In the genomic region with DNA sequence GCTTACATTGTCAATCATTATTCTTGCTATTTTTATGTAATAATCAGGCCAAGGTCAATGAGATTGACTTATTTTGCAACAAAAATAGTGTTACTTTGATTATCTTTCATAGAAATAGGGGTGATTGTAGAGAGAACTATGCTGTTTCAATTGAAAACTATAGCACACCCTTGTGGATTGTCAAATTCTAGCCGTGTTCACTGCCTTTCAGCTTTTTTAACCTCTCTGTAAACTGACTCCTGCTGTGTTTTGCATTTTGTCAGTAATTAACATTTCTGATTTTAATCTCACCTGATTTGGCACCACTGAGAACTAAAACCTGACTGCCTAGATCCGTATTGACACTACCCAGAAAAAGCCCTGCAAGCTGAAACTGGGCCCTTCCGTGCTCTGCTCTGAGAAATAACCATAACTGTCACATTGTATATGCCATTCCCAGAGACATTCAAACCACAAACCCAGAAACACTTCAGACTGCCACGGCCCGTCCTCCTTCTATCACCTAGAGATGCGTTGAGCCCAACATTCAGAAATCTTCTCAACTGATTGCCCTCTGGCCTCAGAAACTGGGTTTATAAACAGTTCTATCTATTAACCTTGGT, we compare ENCODE assay signal across 10 cellular contexts. TPM values are rescaled to one million over a fixed set of nuclear protein-coding genes. Genes with fewer than 3 reads are reported as not detected.
DNase-seq lines count a peak whose midpoint lies in the region; ATAC-seq and TF ChIP-seq lines count a peak whose summit lies in the region.
"Had no signal": no experiment of that assay in that cellular context is flagged by ENCODE, and none has a peak within 500 bp of the region (broad histone marks: within the 10 kb centered on the region; RNA-seq: fewer than 3 reads in every experiment).

No MANE protein-coding gene starts in this region.

- H3K9me3 ChIP-seq in HUES64 (ENCODE audit: insufficient read depth, low read depth, low read length) (no peaks in the 10 kb centered on the region), adipocyte (ENCODE audit: control insufficient read depth, low read length) (peaks cover 2% of the 10 kb centered on the region)

- no peak overlapping the region for H4K5ac ChIP-seq in mesendoderm (ENCODE audit: low read length)

- H3K27me3 Mint-ChIP-seq in Calu3 (ENCODE audit: unreplicated experiment) = no peaks in the 10 kb centered on the region
- H3K27me3 Mint-ChIP-seq: activated naive CD8-positive, alpha-beta T cell treated with anti-CD3 and anti-CD28 coated beads, Interleukin-2, amount 50 U/mL, for 24 hours had no signal

- intact Hi-C loops in Calu3 (cut with micrococcal nuclease; ENCODE audit: unreplicated experiment) = loop anchor here (5.0 kb wide), 1 partner anchor 41 kb away; no protein-coding TSS in a partner anchor

- no peaks in the 10 kb centered on the region for H3K79me1 ChIP-seq in mesendoderm (ENCODE audit: low read length)

- no peak for ATAC-seq in activated CD4-positive, CD25-positive, alpha-beta regulatory T cell treated with anti-CD3 and anti-CD28 coated beads, Interleukin-2, amount 50 U/mL, for 24 hours
- ATAC-seq: activated naive CD8-positive, alpha-beta T cell treated with anti-CD3 and anti-CD28 coated beads, Interleukin-2, amount 50 U/mL, for 24 hours had no signal

- H2AK5ac ChIP-seq in mesendoderm (ENCODE audit: low read length) = no peak overlapping the region

- H3K4me1 ChIP-seq in HUES64 (ENCODE audit: insufficient read depth, low read length) (peaks cover 28% of the 10 kb centered on the region), adipocyte (ENCODE audit: control insufficient read depth, insufficient read depth, low read length) (peaks cover 11% of the 10 kb centered on the region), mesendoderm (ENCODE audit: control insufficient read depth, low read depth, low read length) (peaks cover 14% of the 10 kb centered on the region)

- H3K23ac ChIP-seq in mesendoderm (ENCODE audit: low read length) = no peak overlapping the region

- H3K9ac ChIP-seq in HUES64 (ENCODE audit: low read depth, low read length) (no peak overlapping the region), adipocyte (ENCODE audit: low read length) (no peak overlapping the region), mesendoderm (ENCODE audit: low read length) (peak overlapping the region; percentile 7)

- no peak for TF ChIP-seq CTCF in Calu3 (IDR thresholded peaks at IDR 0.05; ENCODE audit: unreplicated experiment)

- peak overlapping the region; percentile 8 for H3K56ac ChIP-seq in mesendoderm (ENCODE audit: low read length)

- peak overlapping the region; percentile 86 for H2BK15ac ChIP-seq in mesendoderm (replicated peaks; ENCODE audit: low read depth)

- H3K79me2 ChIP-seq in mesendoderm (ENCODE audit: control insufficient read depth, insufficient read depth, low read length) = no peaks in the 10 kb centered on the region

- H3K4ac ChIP-seq in mesendoderm (ENCODE audit: low read depth, low read length) = peak overlapping the region; percentile 20

- CTCF ChIA-PET in Calu3 (lab: Charles Lee) = interaction anchor here (1.2 to 2.2 kb wide), 3 partner anchors 9 to 410 kb away, joined by 3 to 17 read pairs (median 6); no protein-coding TSS in a partner anchor

- H3K18ac ChIP-seq in mesendoderm (ENCODE audit: low read length) = peak overlapping the region; percentile 78

- H4K8ac ChIP-seq in mesendoderm (ENCODE audit: low read depth, low read length) = no peak overlapping the region

- H3K36me3 ChIP-seq in HUES64 (ENCODE audit: insufficient read depth, low read length) (no peaks in the 10 kb centered on the region), adipocyte (ENCODE audit: control insufficient read depth, insufficient read depth, low read length, severe bottlenecking) (no peaks in the 10 kb centered on the region), mesendoderm (ENCODE audit: control insufficient read depth, insufficient read depth, low read length) (no peaks in the 10 kb centered on the region)

- peaks cover 2% of the 10 kb centered on the region for H3K9me3 Mint-ChIP-seq in Calu3 (ENCODE audit: low read depth, unreplicated experiment)
- H3K9me3 Mint-ChIP-seq: activated naive CD8-positive, alpha-beta T cell treated with anti-CD3 and anti-CD28 coated beads, Interleukin-2, amount 50 U/mL, for 24 hours had no signal

- no peaks in the 10 kb centered on the region for H3K36me3 Mint-ChIP-seq in Calu3 (ENCODE audit: insufficient read depth, unreplicated experiment)

- no peak overlapping the region for H3K4me2 ChIP-seq in mesendoderm (ENCODE audit: low read length)

- no peak overlapping the region for H3K4me3 ChIP-seq in HUES64 (ENCODE audit: low read length)
- no peak overlapping the region for H3K4me3 ChIP-seq in adipocyte (ENCODE audit: low read length)
- no peak overlapping the region for H3K4me3 ChIP-seq in mesendoderm (ENCODE audit: low read length)

- H2BK5ac ChIP-seq in mesendoderm (ENCODE audit: low read length) = no peak overlapping the region

- H2BK120ac ChIP-seq in mesendoderm (ENCODE audit: low read depth, low read length) = no peak overlapping the region

- peak overlapping the region; percentile 26; the same call in 1 of the 2 replicates for H3K27ac ChIP-seq in HUES64 (ENCODE audit: low read depth, low read length)
- H3K27ac ChIP-seq in mesendoderm (ENCODE audit: low read depth, low read length) = peak overlapping the region; percentile 42

- 55% methylated on average over 6 of the region's 6 CpGs for WGBS in HUES64
- WGBS in mesendoderm (ENCODE audit: extremely low coverage, insufficient coverage, low lambda C conversion rate) = no CpG with 5 or more reads among the region's 6 CpGs

- DNase-seq in Calu3 (no peak), adipocyte (ENCODE audit: low read depth) (peak; percentile 24), mesendoderm (peak; percentile 89), DMS153 (lab: John Stamatoyannopoulos, UW) (no peak), ureter (ENCODE audit: low spot score) (no peak)
- DNase-seq in activated T-cell treated with anti-CD3 and anti-CD28 coated beads, Interleukin-2, amount 50 U/mL, for 1 hour = no peak
- DNase-seq: activated naive CD8-positive, alpha-beta T cell treated with anti-CD3 and anti-CD28 coated beads, Interleukin-2, amount 50 U/mL, for 24 hours; NCI-H2227 treated with DMSO at 0.1 percent for 48 hours had no signal

- H3K4me1 Mint-ChIP-seq in Calu3 (ENCODE audit: low read depth, unreplicated experiment) = peaks cover 38% of the 10 kb centered on the region

- peak overlapping the region; percentile 18 for H3K27ac Mint-ChIP-seq in Calu3 (ENCODE audit: unreplicated experiment)
- H3K27ac Mint-ChIP-seq: activated naive CD8-positive, alpha-beta T cell treated with anti-CD3 and anti-CD28 coated beads, Interleukin-2, amount 50 U/mL, for 24 hours had no signal

- no TSS peak for BruUV-seq in Calu3 (replicated peaks; lab: Mats Ljungman, UMichigan)

- no peak overlapping the region for H3K4me3 Mint-ChIP-seq in Calu3 (ENCODE audit: low read depth, unreplicated experiment)
- H3K4me3 Mint-ChIP-seq: activated naive CD8-positive, alpha-beta T cell treated with anti-CD3 and anti-CD28 coated beads, Interleukin-2, amount 50 U/mL, for 24 hours had no signal

- H3K27me3 ChIP-seq in HUES64 (ENCODE audit: insufficient read depth, low read length) (no peaks in the 10 kb centered on the region), adipocyte (replicated peaks; ENCODE audit: control insufficient read depth, insufficient read depth, low read length) (no peaks in the 10 kb centered on the region), mesendoderm (ENCODE audit: insufficient read depth, low read length, poor library complexity) (no peaks in the 10 kb centered on the region)

RNA-seq across cellular contexts. Expression of a gene that starts 26.6 kb away (rescaled TPM):
- total RNA-seq in Calu3 (2022) (80.6 and 89.1 TPM in 2 replicates), ureter (97.4 TPM)
- polyA plus RNA-seq in HUES64 (2013, experiment 1 of 2) = 9.4 TPM
- polyA plus RNA-seq in HUES64 (2013, experiment 2 of 2) = 9.8 TPM
- polyA plus RNA-seq in mesendoderm (2013, experiment 1 of 2) = 6.9 TPM
- polyA plus RNA-seq in mesendoderm (2013, experiment 2 of 2) = 7.1 TPM

Comparison
In these comparisons a context has a peak if more than half of its experiments do, and no peak if none do; other contexts are left out.
1. DNase-seq: peak in adipocyte (single experiment) and mesendoderm (single experiment); none in Calu3 (single experiment), activated T-cell treated with anti-CD3 and anti-CD28 coated beads, Interleukin-2, amount 50 U/mL, for 1 hour (single experiment), DMS153 (single experiment) and ureter (single experiment).